ENCODE assay signal across 27 cellular contexts in the genomic region with DNA sequence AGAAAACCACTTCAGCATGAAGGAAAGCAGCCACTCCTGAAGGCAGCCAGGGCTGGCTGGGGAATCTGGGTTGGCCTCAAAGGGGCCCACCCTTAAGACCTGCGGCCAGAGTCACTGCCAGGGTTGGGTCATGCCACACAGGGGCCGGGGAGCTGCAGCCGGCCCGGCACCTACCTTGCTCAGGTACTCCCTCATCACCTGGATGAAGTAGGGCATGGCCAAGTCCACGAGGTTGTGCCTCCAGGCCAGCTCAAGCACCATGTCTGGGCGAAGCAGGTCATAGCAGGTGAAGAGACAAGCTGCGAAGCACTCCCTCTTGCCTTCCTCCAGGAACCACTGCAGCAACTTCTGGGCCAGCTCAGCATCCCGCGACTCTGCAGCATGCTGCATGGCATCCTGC. TPM values are rescaled to one million over a fixed set of nuclear protein-coding genes. Genes with fewer than 3 reads are reported as not detected.
DNase-seq lines count a peak whose midpoint lies in the region; ATAC-seq, FAIRE-seq and TF ChIP-seq lines count a peak whose summit lies in the region.
"Had no signal": no experiment of that assay in that cellular context is flagged by ENCODE, and none has a peak within 500 bp of the region (broad histone marks: within the 10 kb centered on the region; RNA-seq: fewer than 3 reads in every experiment).

No MANE protein-coding gene starts in this region.

- H3K4me2 ChIP-seq in OCI-LY7 (ENCODE audit: low read length) (peak overlapping the region; percentile 29; the same call in 1 of the 2 replicates), K562 (ENCODE audit: insufficient read depth, low read length) (no peak overlapping the region), neuronal stem cell (ENCODE audit: insufficient read depth, low read length, poor library complexity, severe bottlenecking) (no peak overlapping the region)
- H3K4me2 ChIP-seq: A549, GM23338 had no signal

- H4K91ac ChIP-seq in neuronal stem cell (ENCODE audit: low read depth, low read length, poor library complexity): no peak overlapping the region

- H3K79me2 ChIP-seq in OCI-LY7 (ENCODE audit: insufficient read depth, low read depth, low read length) (no peaks in the 10 kb centered on the region), K562 (ENCODE audit: control insufficient read depth, insufficient read depth, low read length) (peaks cover 2% of the 10 kb centered on the region; the same call in 2 of the 3 replicates)

- no peak for ATAC-seq in K562
- ATAC-seq in Right ventricle myocardium superior (ENCODE audit: poor library complexity): no peak
- ATAC-seq: A549, GM23338 had no signal

- H4K20me1 ChIP-seq in OCI-LY7 (ENCODE audit: insufficient read depth, low read length) (no peaks in the 10 kb centered on the region), K562 (replicated peaks; ENCODE audit: control insufficient read depth, insufficient read depth, low read length) (no peaks in the 10 kb centered on the region; the same call in 1 of the 2 replicates)

- H3K23ac ChIP-seq in neuronal stem cell (ENCODE audit: low read depth, low read length, poor library complexity): peak overlapping the region; percentile 52

- FAIRE-seq in K562 (lab: Jason Lieb, UNC): no peak
- FAIRE-seq: A549, D721Med, GM12891, GM18507, H54 had no signal

- POLR2A ChIA-PET in OCI-LY7 (lab: Charles Lee) (interaction anchor here (0.8 to 0.9 kb wide), 2 partner anchors 9 to 10 kb away, joined by 3 read pairs; no protein-coding TSS in a partner anchor), K562 (lab: Yijun Ruan, JAX) (interaction anchor here (0.6 to 11.1 kb wide), 10 partner anchors 12 to 830 kb away, joined by 3 to 191 read pairs (median 4); a partner anchor contains a TSS)

- TF ChIP-seq POLR2A in K562 (conservative IDR thresholded peaks at IDR 0.05): no peak
- TF ChIP-seq POLR2A in thyroid gland (IDR thresholded peaks at IDR 0.05): no peak

- no peak for TF ChIP-seq RAD21 in K562 (CRISPR knock-in tag; conservative IDR thresholded peaks at IDR 0.05 in 1 of 2, IDR thresholded peaks at IDR 0.05 in 1 of 2)

- no peak for TF ChIP-seq EP300 in K562 (IDR thresholded peaks at IDR 0.05; ENCODE audit: low read length)

- H3K4me3 ChIP-seq in OCI-LY7 (ENCODE audit: low read depth, low read length, poor library complexity, severe bottlenecking): no peak overlapping the region
- no peak overlapping the region for H3K4me3 ChIP-seq in K562
- H3K4me3 ChIP-seq in neuronal stem cell (ENCODE audit: low read length in 2 of 2): peak overlapping the region in 1 of 2 donors; percentile 38
- H3K4me3 ChIP-seq in thyroid gland (replicated peaks in 1 of 3): no peak overlapping the region
- no peak overlapping the region for H3K4me3 ChIP-seq in left ventricle myocardium inferior
- H3K4me3 ChIP-seq: A549; BLaER1 treated with 17β-estradiol and CSF1 and Interleukin-3, amounts not matched to agents 10 nM and 100 nM; GM23338; HAP-1 had no signal

- peak overlapping the region; percentile 19 for H2AK5ac ChIP-seq in neuronal stem cell (ENCODE audit: low read depth, low read length)

- DNase-seq in OCI-LY7 (ENCODE audit: low spot score) (no peak), K562 (ENCODE audit: extremely low read depth in 1 of 4, low spot score in 3 of 4) (no peak), neuronal stem cell (ENCODE audit: low spot score) (no peak), thyroid gland (peak; percentile 44 to 50), Right ventricle myocardium superior (no peak), NCI-H1105 treated with DMSO at 0.1 percent for 48 hours (lab: John Stamatoyannopoulos, UW) (no peak), left ventricle myocardium inferior (no peak)
- DNase-seq: 8988T; ACHN; AML-193; BE2C; CD4-positive, alpha-beta T cell; CD8-positive, alpha-beta memory T cell; DMS 273 treated with DMSO at 0.1 percent for 48 hours; DMS79; EL; GDM1; HFFc6 had no signal

- peaks cover 39% of the 10 kb centered on the region for H3K4me1 ChIP-seq in OCI-LY7 (ENCODE audit: insufficient read depth, low read length, poor library complexity, severe bottlenecking)
- peaks cover 5 to 63% of the 10 kb centered on the region in 2 experiments for H3K4me1 ChIP-seq in K562 (replicated peaks in 1 of 2; ENCODE audit: control insufficient read depth in 2 of 2, insufficient read depth in 2 of 2, low read length in 2 of 2)
- H3K4me1 ChIP-seq in neuronal stem cell (ENCODE audit: control insufficient read depth in 2 of 2, insufficient read depth in 1 of 2, low read depth in 1 of 2, low read length in 2 of 2): peaks cover 6% of the 10 kb centered on the region in 2 donors
- H3K4me1 ChIP-seq in thyroid gland: peaks cover 5 to 43% of the 10 kb centered on the region in 2 donors
- H3K4me1 ChIP-seq in left ventricle myocardium inferior: peaks cover 13% of the 10 kb centered on the region
- H3K4me1 ChIP-seq: A549, BE2C had no signal

- no peak overlapping the region for H2BK12ac ChIP-seq in neuronal stem cell (ENCODE audit: low read length)

- H3K14ac ChIP-seq in neuronal stem cell (ENCODE audit: low read length): no peak overlapping the region

- H2BK15ac ChIP-seq in neuronal stem cell (ENCODE audit: low read length): no peak overlapping the region

- no peak overlapping the region for H3K27ac ChIP-seq in OCI-LY7 (ENCODE audit: low read depth, low read length, poor library complexity, severe bottlenecking)
- H3K27ac ChIP-seq in K562 (ENCODE audit: extremely low read depth, low read depth, low read length): no peak overlapping the region
- H3K27ac ChIP-seq in neuronal stem cell (replicated peaks; ENCODE audit: low read length): no peak overlapping the region
- peak overlapping the region in 1 of 3 donors; percentile 39 for H3K27ac ChIP-seq in thyroid gland
- no peak overlapping the region for H3K27ac ChIP-seq in left ventricle myocardium inferior (replicated peaks)
- H3K27ac ChIP-seq: A549; BLaER1 treated with 17β-estradiol and CSF1 and Interleukin-3, amounts not matched to agents 10 nM and 100 nM had no signal

- no peaks in the 10 kb centered on the region for H3K9me2 ChIP-seq in OCI-LY7 (ENCODE audit: insufficient read depth, low read length)

- no peaks in the 10 kb centered on the region for H3K79me1 ChIP-seq in neuronal stem cell (ENCODE audit: low read depth, low read length)

- in situ Hi-C loops in K562 (cut with MboI): no loop called here

- H2BK5ac ChIP-seq in neuronal stem cell (ENCODE audit: low read length): no peak overlapping the region

- BruUV-seq in OCI-LY7 (replicated peaks; lab: Mats Ljungman, UMichigan) (no TSS peak), K562 (replicated peaks; lab: Mats Ljungman, UMichigan) (no TSS peak)

- no peak overlapping the region for H4K8ac ChIP-seq in neuronal stem cell (ENCODE audit: low read depth, low read length)

- H3K9me3 ChIP-seq in OCI-LY7 (ENCODE audit: low read length) (no peaks in the 10 kb centered on the region), K562 (replicated peaks; ENCODE audit: control insufficient read depth, insufficient read depth, low read depth, low read length) (no peaks in the 10 kb centered on the region), neuronal stem cell (replicated peaks in 1 of 2; ENCODE audit: control insufficient read depth in 2 of 2, insufficient read depth in 1 of 2, low read depth in 1 of 2, low read length in 2 of 2) (peaks cover 0 to 1% of the 10 kb centered on the region in 2 donors), thyroid gland (no peaks in the 10 kb centered on the region), left ventricle myocardium inferior (replicated peaks) (no peaks in the 10 kb centered on the region)
- H3K9me3 ChIP-seq: A549; BE2C; BLaER1 treated with 17β-estradiol and CSF1 and Interleukin-3, amounts not matched to agents 10 nM and 100 nM; HAP-1 had no signal

- 9% methylated on average over 9 of the region's 9 CpGs for WGBS in K562 (ENCODE audit: insufficient coverage, low coverage, missing lambda C conversion rate)
- no CpG with 5 or more reads among the region's 9 CpGs for WGBS in neuronal stem cell (ENCODE audit: extremely low coverage in 2 of 2, insufficient read length in 2 of 2, insufficient replicate concordance in 1 of 2), 2 donors
- WGBS in thyroid gland, 2 donors: 83% methylated on average over 1 of the region's 9 CpGs; no CpG with 5 or more reads in 1 of the 2 donors

- H3K36me3 ChIP-seq in OCI-LY7 (ENCODE audit: insufficient read depth, low read length) (no peaks in the 10 kb centered on the region), K562 (ENCODE audit: control insufficient read depth, insufficient read depth, low read length) (no peaks in the 10 kb centered on the region), neuronal stem cell (replicated peaks in 1 of 2; ENCODE audit: control insufficient read depth in 2 of 2, insufficient read depth in 2 of 2, low read length in 2 of 2) (peaks cover 0 to 2% of the 10 kb centered on the region in 2 donors), thyroid gland (peaks cover 0 to 5% of the 10 kb centered on the region in 2 donors), left ventricle myocardium inferior (peaks cover 9% of the 10 kb centered on the region)
- H3K36me3 ChIP-seq: BE2C; BLaER1 treated with 17β-estradiol and CSF1 and Interleukin-3, amounts not matched to agents 10 nM and 100 nM; HAP-1 had no signal

- H3K9me1 ChIP-seq in K562 (ENCODE audit: control insufficient read depth, insufficient read depth, low read length): no peaks in the 10 kb centered on the region

- intact Hi-C loops in OCI-LY7 (cut with micrococcal nuclease; ENCODE audit: unreplicated experiment) (no loop called here), K562 (cut with micrococcal nuclease) (no loop called here), thyroid gland (cut with DNase I) (loop anchor here (10.0 kb wide), 1 partner anchor 292 kb away; a partner anchor contains a TSS), Right ventricle myocardium superior (cut with DNase I) (no loop called here), left ventricle myocardium inferior (cut with micrococcal nuclease) (no loop called here)

- H2BK120ac ChIP-seq in neuronal stem cell (ENCODE audit: low read depth, low read length): no peak overlapping the region

- peak overlapping the region in 1 of 2 experiments; percentile 59; a peak in 2 of 4 replicates for H3K9ac ChIP-seq in K562 (ENCODE audit: insufficient read depth in 1 of 2, low read depth in 2 of 2, low read length in 2 of 2)
- H3K9ac ChIP-seq in neuronal stem cell (ENCODE audit: low read depth, low read length, poor library complexity): no peak overlapping the region
- H3K9ac ChIP-seq: BLaER1 treated with 17β-estradiol and CSF1 and Interleukin-3, amounts not matched to agents 10 nM and 100 nM had no signal

- H3K4ac ChIP-seq in neuronal stem cell (ENCODE audit: low read length): no peak overlapping the region

- H3K27me3 ChIP-seq in K562 (ENCODE audit: control insufficient read depth in 2 of 2, insufficient read depth in 2 of 2, low read length in 2 of 2): peaks cover 22 to 52% of the 10 kb centered on the region in 2 experiments
- H3K27me3 ChIP-seq in neuronal stem cell (ENCODE audit: control insufficient read depth in 3 of 3, insufficient read depth in 3 of 3, low read depth in 1 of 3, low read length in 3 of 3): no peaks in the 10 kb centered on the region
- H3K27me3 ChIP-seq in thyroid gland: no peaks in the 10 kb centered on the region
- H3K27me3 ChIP-seq in left ventricle myocardium inferior (ENCODE audit: low read depth): no peaks in the 10 kb centered on the region
- H3K27me3 ChIP-seq: BE2C; BLaER1 treated with 17β-estradiol and CSF1 and Interleukin-3, amounts not matched to agents 10 nM and 100 nM had no signal

- no peak overlapping the region for H2AFZ ChIP-seq in OCI-LY7 (ENCODE audit: low read length)
- H2AFZ ChIP-seq in K562 (ENCODE audit: low read depth, low read length): no peak overlapping the region
- H2AFZ ChIP-seq in neuronal stem cell (ENCODE audit: low read length): no peak overlapping the region
- H2AFZ ChIP-seq: GM23338 had no signal

- TF ChIP-seq CTCF in OCI-LY7 (conservative IDR thresholded peaks at IDR 0.05; ENCODE audit: low read length) (no peak), K562 (IDR thresholded peaks at IDR 0.05 in 2 of 3, conservative IDR thresholded peaks at IDR 0.05 in 1 of 3; ENCODE audit: insufficient read depth in 2 of 3, low read depth in 1 of 3, low read length in 3 of 3) (no peak), thyroid gland (IDR thresholded peaks at IDR 0.05) (no peak), left ventricle myocardium inferior (IDR thresholded peaks at IDR 0.05; ENCODE audit: borderline replicate concordance) (no peak)

- CTCF ChIA-PET in OCI-LY7 (lab: Charles Lee; ENCODE audit: unreplicated experiment): interaction anchor here (0.5 to 0.8 kb wide), 3 partner anchors 9 to 142 kb away, joined by 3 to 4 read pairs (median 3); no protein-coding TSS in a partner anchor
- CTCF ChIA-PET in K562 (lab: Yijun Ruan, JAX; ENCODE audit: low intra/inter-chr PET ratio): no interaction called here

- no peak overlapping the region for H3K18ac ChIP-seq in neuronal stem cell (ENCODE audit: low read length)

RNA-seq across cellular contexts. Expression of a gene that starts 4.7 kb away (rescaled TPM):
- total RNA-seq in OCI-LY7 (2014; rRNA removed; shearing (Covaris generic)): 52.4 and 59.5 TPM in 2 replicates
- total RNA-seq in OCI-LY7 (2022) (106 and 117 TPM in 2 replicates), K562 (2014; rRNA removed) (329 and 469 TPM in 2 replicates), K562 (2014; rRNA removed; fragmentation: Illumina TruSeq; extraction: Trizol) (54.3 and 89.6 TPM in 2 replicates), K562 (2015; rRNA removed; fragmentation: Illumina TruSeq; extraction: Trizol) (109 and 119 TPM in 2 replicates), K562 (2021) (399 and 408 TPM in 2 replicates), thyroid gland (10 to 100 TPM; 38.7 to 79.9 (median 62.1) TPM), Right ventricle myocardium superior (26.6 TPM), left ventricle myocardium inferior (20.9 TPM)
- 34.4 and 107 TPM in 2 replicates for total RNA-seq in K562 (2011; cell fraction: chromatin; rRNA removed; ENCODE audit: low replicate concordance)
- total RNA-seq in K562 (2011; cell fraction: nucleolus; rRNA removed): 114 and 122 TPM in 2 replicates
- 76.8 and 81.5 TPM in 2 replicates for total RNA-seq in K562 (2011; cell fraction: nucleoplasm; rRNA removed)
- polyA plus RNA-seq in K562 (2011; rRNA removed) (110 and 216 TPM in 2 replicates), K562 (2014; fragmentation: Illumina TruSeq; extraction: Trizol) (183 and 239 TPM in 2 replicates), K562 (2014; fragmentation: Nextera tagmentation; extraction: Ambion mirVana) (10 to 100 TPM; 11.0 to 23.7 TPM), K562 (2014; rRNA removed) (248 and 262 TPM in 2 replicates)
- polyA plus RNA-seq in K562 (2011; cell fraction: cytosol; rRNA removed): 329 and 368 TPM in 2 replicates
- 294 and 343 TPM in 2 replicates for polyA plus RNA-seq in K562 (2011; cell fraction: nucleus; rRNA removed)
- 272 and 330 TPM in 2 replicates for polyA plus RNA-seq in K562 (2012)
- polyA minus RNA-seq in K562 (2011; rRNA and poly(A)+ RNA removed): 64.7 and 77.1 TPM in 2 replicates
- polyA minus RNA-seq in K562 (2011; cell fraction: cytosol; rRNA and poly(A)+ RNA removed): 103 and 287 TPM in 2 replicates
- polyA minus RNA-seq in K562 (2011; cell fraction: nucleus; rRNA and poly(A)+ RNA removed): 46.3 and 88.1 TPM in 2 replicates
- 75.2 TPM for polyA plus RNA-seq in neuronal stem cell (2013, experiment 1 of 2)
- 71.9 TPM for polyA plus RNA-seq in neuronal stem cell (2013, experiment 2 of 2)

RNA-seq across cellular contexts. Expression of a gene that starts 33.1 kb away (rescaled TPM):
- total RNA-seq in OCI-LY7 (2014; rRNA removed; shearing (Covaris generic)): not detected in 2 replicates
- total RNA-seq in OCI-LY7 (2022) (not detected in 2 replicates), K562 (2014; rRNA removed) (not detected in 2 replicates), K562 (2014; rRNA removed; fragmentation: Illumina TruSeq; extraction: Trizol) (not detected in 2 replicates), K562 (2015; rRNA removed; fragmentation: Illumina TruSeq; extraction: Trizol) (not detected in 2 replicates), K562 (2021) (not detected in 2 replicates), thyroid gland (not detected), Right ventricle myocardium superior (not detected), left ventricle myocardium inferior (not detected)
- not detected in 2 replicates for total RNA-seq in K562 (2011; cell fraction: chromatin; rRNA removed; ENCODE audit: low replicate concordance)
- total RNA-seq in K562 (2011; cell fraction: nucleolus; rRNA removed): not detected in 2 replicates
- not detected in 2 replicates for total RNA-seq in K562 (2011; cell fraction: nucleoplasm; rRNA removed)
- polyA plus RNA-seq in K562 (2011; rRNA removed) (not detected in 2 replicates), K562 (2014; fragmentation: Illumina TruSeq; extraction: Trizol) (not detected in 2 replicates), K562 (2014; fragmentation: Nextera tagmentation; extraction: Ambion mirVana) (not detected), K562 (2014; rRNA removed) (not detected in 2 replicates)
- polyA plus RNA-seq in K562 (2011; cell fraction: cytosol; rRNA removed): not detected in 2 replicates
- not detected in 2 replicates for polyA plus RNA-seq in K562 (2011; cell fraction: nucleus; rRNA removed)
- not detected in 2 replicates for polyA plus RNA-seq in K562 (2012)
- polyA minus RNA-seq in K562 (2011; rRNA and poly(A)+ RNA removed): not detected in 2 replicates
- polyA minus RNA-seq in K562 (2011; cell fraction: cytosol; rRNA and poly(A)+ RNA removed): not detected in 2 replicates
- not detected in 2 replicates for polyA minus RNA-seq in K562 (2011; cell fraction: nucleus; rRNA and poly(A)+ RNA removed)
- not detected for polyA plus RNA-seq in neuronal stem cell (2013, experiment 1 of 2)
- not detected for polyA plus RNA-seq in neuronal stem cell (2013, experiment 2 of 2)
- total RNA-seq: CD4-positive, alpha-beta T cell; CD8-positive, alpha-beta memory T cell; GM23338; HFFc6 had no signal
- polyA plus RNA-seq: A549; CD14-positive monocyte; CD8-positive, alpha-beta memory T cell; GM23338 had no signal

RNA-seq across cellular contexts. Expression of a gene that starts 38.8 kb away (rescaled TPM):
- 8.0 and 13.4 TPM in 2 replicates for total RNA-seq in OCI-LY7 (2014; rRNA removed; shearing (Covaris generic))
- total RNA-seq in OCI-LY7 (2022) (14.1 and 15.7 TPM in 2 replicates), K562 (2014; rRNA removed) (42.5 and 47.4 TPM in 2 replicates), K562 (2014; rRNA removed; fragmentation: Illumina TruSeq; extraction: Trizol) (9.4 and 10.7 TPM in 2 replicates), K562 (2015; rRNA removed; fragmentation: Illumina TruSeq; extraction: Trizol) (28.3 and 30.9 TPM in 2 replicates), K562 (2021) (51.3 and 52.8 TPM in 2 replicates), thyroid gland (10 to 100 TPM; 12.1 to 17.7 (median 15.0) TPM), Right ventricle myocardium superior (6.7 TPM), left ventricle myocardium inferior (9.5 TPM)
- 22.9 and 43.9 TPM in 2 replicates for total RNA-seq in K562 (2011; cell fraction: chromatin; rRNA removed; ENCODE audit: low replicate concordance)
- total RNA-seq in K562 (2011; cell fraction: nucleolus; rRNA removed): 30.7 and 33.7 TPM in 2 replicates
- total RNA-seq in K562 (2011; cell fraction: nucleoplasm; rRNA removed): 20.2 and 27.2 TPM in 2 replicates
- polyA plus RNA-seq in K562 (2011; rRNA removed) (26.8 and 44.0 TPM in 2 replicates), K562 (2014; fragmentation: Illumina TruSeq; extraction: Trizol) (23.6 and 41.0 TPM in 2 replicates), K562 (2014; fragmentation: Nextera tagmentation; extraction: Ambion mirVana) (1 to 10 TPM in 1 of 2 experiments, under 1 TPM in 1; 0.70 to 1.9 TPM), K562 (2014; rRNA removed) (47.1 and 58.1 TPM in 2 replicates)
- 44.3 and 59.3 TPM in 2 replicates for polyA plus RNA-seq in K562 (2011; cell fraction: cytosol; rRNA removed)
- 50.0 and 63.7 TPM in 2 replicates for polyA plus RNA-seq in K562 (2011; cell fraction: nucleus; rRNA removed)
- polyA plus RNA-seq in K562 (2012): 34.4 and 35.2 TPM in 2 replicates
- 11.3 and 13.6 TPM in 2 replicates for polyA minus RNA-seq in K562 (2011; rRNA and poly(A)+ RNA removed)
- 16.3 and 30.8 TPM in 2 replicates for polyA minus RNA-seq in K562 (2011; cell fraction: cytosol; rRNA and poly(A)+ RNA removed)
- polyA minus RNA-seq in K562 (2011; cell fraction: nucleus; rRNA and poly(A)+ RNA removed): 11.7 and 24.3 TPM in 2 replicates
- polyA plus RNA-seq in neuronal stem cell (2013, experiment 1 of 2): 9.2 TPM
- 9.2 TPM for polyA plus RNA-seq in neuronal stem cell (2013, experiment 2 of 2)

RNA-seq across cellular contexts. Expression of a gene that starts 52.1 kb away (rescaled TPM):
- total RNA-seq in OCI-LY7 (2014; rRNA removed; shearing (Covaris generic)): not detected in 2 replicates
- total RNA-seq in OCI-LY7 (2022) (not detected in 2 replicates), K562 (2014; rRNA removed) (not detected in 2 replicates), K562 (2014; rRNA removed; fragmentation: Illumina TruSeq; extraction: Trizol) (not detected in 2 replicates), K562 (2015; rRNA removed; fragmentation: Illumina TruSeq; extraction: Trizol) (not detected in 2 replicates), K562 (2021) (not detected in 2 replicates), thyroid gland (under 1 TPM in 3 of 4 donors, not detected in 1; 0.59 to 0.94 (median 0.78) TPM), Right ventricle myocardium superior (not detected), left ventricle myocardium inferior (not detected)
- 0.21 TPM in 1 of 2 replicates, not detected in the other for total RNA-seq in K562 (2011; cell fraction: chromatin; rRNA removed; ENCODE audit: low replicate concordance)
- total RNA-seq in K562 (2011; cell fraction: nucleolus; rRNA removed): not detected in 2 replicates
- total RNA-seq in K562 (2011; cell fraction: nucleoplasm; rRNA removed): 0.22 TPM in 1 of 2 replicates, not detected in the other
- polyA plus RNA-seq in K562 (2011; rRNA removed) (not detected in 2 replicates), K562 (2014; fragmentation: Illumina TruSeq; extraction: Trizol) (not detected in 2 replicates), K562 (2014; fragmentation: Nextera tagmentation; extraction: Ambion mirVana) (not detected), K562 (2014; rRNA removed) (0.04 TPM in 1 of 2 replicates, not detected in the other)
- polyA plus RNA-seq in K562 (2011; cell fraction: cytosol; rRNA removed): 0.04 TPM in 1 of 2 replicates, not detected in the other
- 0.10 TPM in 1 of 2 replicates, not detected in the other for polyA plus RNA-seq in K562 (2011; cell fraction: nucleus; rRNA removed)
- polyA plus RNA-seq in K562 (2012): not detected in 2 replicates
- not detected in 2 replicates for polyA minus RNA-seq in K562 (2011; rRNA and poly(A)+ RNA removed)
- not detected in 2 replicates for polyA minus RNA-seq in K562 (2011; cell fraction: cytosol; rRNA and poly(A)+ RNA removed)
- polyA minus RNA-seq in K562 (2011; cell fraction: nucleus; rRNA and poly(A)+ RNA removed): not detected in 2 replicates
- not detected for polyA plus RNA-seq in neuronal stem cell (2013, experiment 1 of 2)
- not detected for polyA plus RNA-seq in neuronal stem cell (2013, experiment 2 of 2)
- total RNA-seq: CD8-positive, alpha-beta memory T cell; GM23338; HFFc6 had no signal
- polyA plus RNA-seq: A549; CD14-positive monocyte; CD8-positive, alpha-beta memory T cell; GM23338 had no signal

Comparison
In these comparisons a context has a peak if more than half of its experiments do, and no peak if none do; other contexts are left out.
1. DNase-seq: peak in thyroid gland (2 of 2); none in OCI-LY7 (single experiment), K562 (0 of 4), neuronal stem cell (single experiment), Right ventricle myocardium superior (single experiment), NCI-H1105 treated with DMSO at 0.1 percent for 48 hours (single experiment) and left ventricle myocardium inferior (single experiment).